9 cellular contexts compared by ENCODE assay signal in genomic region chr12:49825360-49825970, GRCh38. TPM values are rescaled to one million over a fixed set of nuclear protein-coding genes. Genes with fewer than 3 reads are reported as not detected.
DNase-seq lines count a peak whose midpoint lies in the region; ATAC-seq, FAIRE-seq and TF ChIP-seq lines count a peak whose summit lies in the region.
"Had no signal": no experiment of that assay in that cellular context is flagged by ENCODE, and none has a peak within 500 bp of the region (broad histone marks: within the 10 kb centered on the region; RNA-seq: fewer than 3 reads in every experiment).

No MANE protein-coding gene starts in this region.

- H3K9ac ChIP-seq in Karpas-422 (ENCODE audit: low read length) (peak overlapping the region; percentile 17; the same call in 1 of the 2 replicates), GM12878 (ENCODE audit: control insufficient read depth, insufficient read depth, low read length) (no peak overlapping the region), PC-3 (ENCODE audit: low read length) (no peak overlapping the region)

- H3K36me3 ChIP-seq in Karpas-422 (ENCODE audit: insufficient read depth, low read length) (no peaks in the 10 kb centered on the region), GM12878 (ENCODE audit: control insufficient read depth in 2 of 2, insufficient read depth in 2 of 2, low read length in 1 of 2) (no peaks in the 10 kb centered on the region; a peak in 1 of 4 replicates), PC-3 (ENCODE audit: low read depth, low read length) (no peaks in the 10 kb centered on the region)

- H3K4me2 ChIP-seq in Karpas-422 (ENCODE audit: low read depth, low read length, poor library complexity, severe bottlenecking) (peak overlapping the region; percentile 84), GM12878 (ENCODE audit: control insufficient read depth, insufficient read depth) (peak overlapping the region; percentile 66), PC-3 (ENCODE audit: low read length) (no peak overlapping the region)

- peaks cover 27% of the 10 kb centered on the region for H4K20me1 ChIP-seq in Karpas-422 (ENCODE audit: insufficient read depth, low read depth, low read length)
- H4K20me1 ChIP-seq in GM12878 (ENCODE audit: control insufficient read depth, insufficient read depth): 0 out of 2 replicates have a peak, but pooled peaks cover 3% of the 10 kb centered on the region
- H4K20me1 ChIP-seq in PC-3 (ENCODE audit: low read length): no peaks in the 10 kb centered on the region

- no peak for TF ChIP-seq RAD21 in GM12878 (IDR thresholded peaks at IDR 0.05; ENCODE audit: insufficient read depth, low read depth, low read length)

- no peaks in the 10 kb centered on the region for H3K27me3 Mint-ChIP-seq in stimulated activated naive CD8-positive, alpha-beta T cell treated with anti-CD3 and anti-CD28 coated beads, Interleukin-15, amount 100 ng/mL, for 72 hours

- 58% methylated on average over 5 of the region's 5 CpGs for WGBS in GM12878 (ENCODE audit: insufficient coverage, insufficient replicate concordance, low lambda C conversion rate, missing lambda C conversion rate)

- H3K27ac ChIP-seq in Karpas-422 (ENCODE audit: low read length) (0 out of 2 replicates have a peak overlapping the region, but pooled peaks have one; percentile 11), GM12878 (ENCODE audit: control insufficient read depth, insufficient read depth) (no peak overlapping the region), layer of hippocampus (ENCODE audit: low read depth, low read length) (peak overlapping the region; percentile 48), PC-3 (ENCODE audit: low read length) (no peak overlapping the region)

- no peak for TF ChIP-seq CTCF in GM12878 (IDR thresholded peaks at IDR 0.05 in 2 of 3, conservative IDR thresholded peaks at IDR 0.05 in 1 of 3; ENCODE audit: control insufficient read depth in 2 of 3, extremely low read depth in 1 of 3, insufficient read depth in 1 of 3, low read depth in 3 of 3, low read length in 3 of 3)
- no peak for TF ChIP-seq CTCF in PC-3 (conservative IDR thresholded peaks at IDR 0.05; ENCODE audit: low read depth, low read length)

- POLR2A ChIA-PET in GM12878 (lab: Charles Lee): interaction anchor here (0.5 to 1.7 kb wide), 3 partner anchors 13 to 84 kb away, joined by 3 to 5 read pairs (median 5); no protein-coding TSS in a partner anchor
- POLR2A ChIA-PET in PC-3 (lab: Charles Lee; ENCODE audit: unreplicated experiment): no interaction called here

- peaks cover 0 to 5% of the 10 kb centered on the region in 2 donors for H3K36me3 Mint-ChIP-seq in activated naive CD4-positive, alpha-beta T cell treated with anti-CD3 and anti-CD28 coated beads, Interleukin-2, amount 50 U/mL, for 72 hours

- H3K27ac Mint-ChIP-seq in stimulated activated naive CD8-positive, alpha-beta T cell treated with anti-CD3 and anti-CD28 coated beads, Interleukin-15, amount 100 ng/mL, for 72 hours: no peak overlapping the region
- no peak overlapping the region for H3K27ac Mint-ChIP-seq in activated naive CD4-positive, alpha-beta T cell treated with anti-CD3 and anti-CD28 coated beads, Interleukin-2, amount 50 U/mL, for 72 hours
- H3K27ac Mint-ChIP-seq: activated CD4-positive, alpha-beta memory T cell treated with anti-CD3 and anti-CD28 coated beads, Interleukin-2, amount 10 ng/mL, durations not matched to agents 7 days and 5 days had no signal

- intact Hi-C loops in GM12878 (cut with micrococcal nuclease; ENCODE audit: unreplicated experiment) (no loop called here), PC-3 (cut with micrococcal nuclease) (no loop called here)

- H3K4me1 Mint-ChIP-seq in stimulated activated naive CD8-positive, alpha-beta T cell treated with anti-CD3 and anti-CD28 coated beads, Interleukin-15, amount 100 ng/mL, for 72 hours: peaks cover 73% of the 10 kb centered on the region

- no peak overlapping the region for H2AFZ ChIP-seq in Karpas-422 (ENCODE audit: low read length)
- no peak overlapping the region for H2AFZ ChIP-seq in GM12878 (ENCODE audit: control insufficient read depth, low read depth, low read length)
- no peak overlapping the region for H2AFZ ChIP-seq in PC-3 (ENCODE audit: low read length)

- no peaks in the 10 kb centered on the region for H3K9me2 ChIP-seq in Karpas-422 (replicated peaks; ENCODE audit: insufficient read depth, low read length)
- no peaks in the 10 kb centered on the region for H3K9me2 ChIP-seq in PC-3 (replicated peaks; ENCODE audit: low read length)

- no peak for TF ChIP-seq EP300 in GM12878 (IDR thresholded peaks at IDR 0.05; ENCODE audit: borderline replicate concordance in 1 of 2, control insufficient read depth in 1 of 2, low read depth in 2 of 2, low read length in 2 of 2)

- peaks cover 71% of the 10 kb centered on the region for H3K79me2 ChIP-seq in Karpas-422 (ENCODE audit: low read length)
- H3K79me2 ChIP-seq in GM12878 (ENCODE audit: control insufficient read depth, insufficient read depth, low read length): peaks cover 25% of the 10 kb centered on the region
- H3K79me2 ChIP-seq in PC-3 (ENCODE audit: low read length): peaks cover 30% of the 10 kb centered on the region

- peak; percentile 59 for DNase-seq in Karpas-422
- DNase-seq in GM12878 (ENCODE audit: low read depth, low spot score): no peak
- DNase-seq in stromal cell of bone marrow (ENCODE audit: low read depth): peak; percentile 53
- no peak for DNase-seq in stimulated activated naive CD8-positive, alpha-beta T cell treated with anti-CD3 and anti-CD28 coated beads, Interleukin-15, amount 100 ng/mL, for 72 hours
- no peak for DNase-seq in stimulated activated CD4-positive, alpha-beta T cell treated with anti-CD3 and anti-CD28 coated beads, Interleukin-12 subunit alpha, Interleukin-12 subunit beta, amount 100 ng/mL, for 4 hours
- DNase-seq in activated naive CD4-positive, alpha-beta T cell treated with anti-CD3 and anti-CD28 coated beads, Interleukin-2, amount 50 U/mL, for 72 hours (ENCODE audit: low spot score in 2 of 2): no peak
- no peak for DNase-seq in PC-3
- DNase-seq: activated CD4-positive, alpha-beta memory T cell treated with anti-CD3 and anti-CD28 coated beads, Interleukin-2, amount 10 ng/mL, durations not matched to agents 7 days and 5 days had no signal

- no peak for TF ChIP-seq POLR2A in GM12878 (IDR thresholded peaks at IDR 0.05; ENCODE audit: low read depth, low read length)

- H3K9me3 ChIP-seq in Karpas-422 (ENCODE audit: low read length): no peaks in the 10 kb centered on the region
- H3K9me3 ChIP-seq in GM12878 (replicated peaks; ENCODE audit: control insufficient read depth, insufficient read depth, low read length): no peaks in the 10 kb centered on the region
- H3K9me3 ChIP-seq in PC-3 (ENCODE audit: low read length): no peaks in the 10 kb centered on the region

- FAIRE-seq in GM12878 (lab: Jason Lieb, UNC): no peak

- H3K4me1 ChIP-seq in Karpas-422 (ENCODE audit: low read length) (peaks cover 61% of the 10 kb centered on the region), GM12878 (ENCODE audit: control insufficient read depth, insufficient read depth, low read length) (peaks cover 39% of the 10 kb centered on the region), PC-3 (ENCODE audit: insufficient read depth, low read length) (peaks cover 20% of the 10 kb centered on the region)

- BruUV-seq in GM12878 (replicated peaks; lab: Mats Ljungman, UMichigan) (no TSS peak), PC-3 (replicated peaks; lab: Mats Ljungman, UMichigan) (no TSS peak)

- H3K4me3 ChIP-seq in Karpas-422 (ENCODE audit: low read length) (no peak overlapping the region), GM12878 (no peak overlapping the region), PC-3 (ENCODE audit: low read length) (no peak overlapping the region)

- H3K4me3 Mint-ChIP-seq in stimulated activated naive CD8-positive, alpha-beta T cell treated with anti-CD3 and anti-CD28 coated beads, Interleukin-15, amount 100 ng/mL, for 72 hours: no peak overlapping the region
- H3K4me3 Mint-ChIP-seq: activated CD4-positive, alpha-beta memory T cell treated with anti-CD3 and anti-CD28 coated beads, Interleukin-2, amount 10 ng/mL, durations not matched to agents 7 days and 5 days had no signal

- SMC1A ChIA-PET in GM12878 (lab: Charles Lee; ENCODE audit: uncharacterized antibody, unreplicated experiment): interaction anchor here (0.8 to 5.3 kb wide), 4 partner anchors 10 to 1141 kb away, joined by 3 to 32 read pairs (median 5); no protein-coding TSS in a partner anchor

- no peak for ATAC-seq in GM12878
- ATAC-seq in stimulated activated naive CD8-positive, alpha-beta T cell treated with anti-CD3 and anti-CD28 coated beads, Interleukin-15, amount 100 ng/mL, for 72 hours: no peak
- no peak for ATAC-seq in activated naive CD4-positive, alpha-beta T cell treated with anti-CD3 and anti-CD28 coated beads, Interleukin-2, amount 50 U/mL, for 72 hours
- no peak for ATAC-seq in PC-3

- H3K9me3 Mint-ChIP-seq in stimulated activated naive CD8-positive, alpha-beta T cell treated with anti-CD3 and anti-CD28 coated beads, Interleukin-15, amount 100 ng/mL, for 72 hours: no peaks in the 10 kb centered on the region
- no peaks in the 10 kb centered on the region for H3K9me3 Mint-ChIP-seq in activated naive CD4-positive, alpha-beta T cell treated with anti-CD3 and anti-CD28 coated beads, Interleukin-2, amount 50 U/mL, for 72 hours
- H3K9me3 Mint-ChIP-seq: activated CD4-positive, alpha-beta memory T cell treated with anti-CD3 and anti-CD28 coated beads, Interleukin-2, amount 10 ng/mL, durations not matched to agents 7 days and 5 days had no signal

- RAD21 ChIA-PET in GM12878 (lab: Charles Lee; ENCODE audit: unreplicated experiment): no interaction called here

- no peaks in the 10 kb centered on the region for H3K27me3 ChIP-seq in Karpas-422 (ENCODE audit: low read length)
- H3K27me3 ChIP-seq in GM12878 (replicated peaks in 1 of 2; ENCODE audit: control insufficient read depth in 2 of 2, insufficient read depth in 2 of 2, low read length in 1 of 2): no peaks in the 10 kb centered on the region
- no peaks in the 10 kb centered on the region for H3K27me3 ChIP-seq in layer of hippocampus (ENCODE audit: control insufficient read depth, insufficient read depth, low read length)
- no peaks in the 10 kb centered on the region for H3K27me3 ChIP-seq in PC-3 (ENCODE audit: low read length)

- H3F3A ChIP-seq in PC-3 (ENCODE audit: low read length, unreplicated experiment): no peaks in the 10 kb centered on the region

- CTCF ChIA-PET in GM12878 (lab: Yijun Ruan, JAX) (interaction anchor here (0.5 to 7.7 kb wide), 4 partner anchors 14 to 354 kb away, joined by 3 to 61 read pairs (median 12); no protein-coding TSS in a partner anchor), PC-3 (lab: Charles Lee) (no interaction called here)

- in situ Hi-C loops in GM12878 (cut with MboI): no loop called here

RNA-seq across cellular contexts. Expression of gene NCKAP5L, which starts 2.7 kb away (rescaled TPM):
- 17.3 and 25.2 TPM in 2 replicates for total RNA-seq in Karpas-422 (2014; rRNA removed; shearing (Covaris generic); ENCODE audit: low replicate concordance)
- total RNA-seq in GM12878 (2013; cell fraction: nucleolus; rRNA removed): 37.5 and 39.4 TPM in 2 replicates
- total RNA-seq in GM12878 (2014; rRNA removed) (8.2 TPM in 2 replicates), GM12878 (2014; rRNA removed; fragmentation: Illumina TruSeq; extraction: Trizol) (4.3 and 4.4 TPM in 2 replicates), GM12878 (2021) (14.8 and 15.8 TPM in 2 replicates), PC-3 (2014; rRNA removed) (13.3 and 14.2 TPM in 2 replicates)
- polyA plus RNA-seq in GM12878 (2011; ENCODE audit: low read depth): 1.6 TPM
- polyA plus RNA-seq in GM12878 (2011; rRNA removed) (2.1 and 3.1 TPM in 2 replicates), GM12878 (2014; fragmentation: Illumina TruSeq; extraction: Trizol) (1.1 and 3.4 TPM in 2 replicates), GM12878 (2014; fragmentation: Nextera tagmentation; extraction: Ambion mirVana) (under 1 TPM; 0.03 to 0.16 TPM), GM12878 (2014; rRNA removed) (8.1 and 10.7 TPM in 2 replicates), GM12878 (2016; fragmentation: Nextera tagmentation; extraction: Ambion mirVana) (1 to 10 TPM; 4.4 to 5.5 TPM)
- 3.0 and 4.2 TPM in 2 replicates for polyA plus RNA-seq in GM12878 (2011; cell fraction: cytosol; rRNA removed)
- 17.3 and 21.6 TPM in 2 replicates for polyA plus RNA-seq in GM12878 (2011; cell fraction: nucleus; rRNA removed)
- polyA plus RNA-seq in GM12878 (2012): 5.6 and 6.3 TPM in 2 replicates
- 7.7 and 11.0 TPM in 2 replicates for polyA minus RNA-seq in GM12878 (2011; rRNA and poly(A)+ RNA removed)
- 4.1 and 5.1 TPM in 2 replicates for polyA minus RNA-seq in GM12878 (2011; cell fraction: cytosol; rRNA and poly(A)+ RNA removed)
- polyA minus RNA-seq in GM12878 (2011; cell fraction: nucleus; rRNA and poly(A)+ RNA removed): 8.6 and 13.6 TPM in 2 replicates
- 1 to 10 TPM; 5.5 to 7.5 TPM for total RNA-seq in activated naive CD4-positive, alpha-beta T cell treated with anti-CD3 and anti-CD28 coated beads, Interleukin-2, amount 50 U/mL, for 72 hours

RNA-seq across cellular contexts. Expression of gene BCDIN3D, which starts 17.4 kb away (rescaled TPM):
- 5.8 and 10.2 TPM in 2 replicates for total RNA-seq in Karpas-422 (2014; rRNA removed; shearing (Covaris generic); ENCODE audit: low replicate concordance)
- 7.3 and 8.3 TPM in 2 replicates for total RNA-seq in GM12878 (2013; cell fraction: nucleolus; rRNA removed)
- total RNA-seq in GM12878 (2014; rRNA removed) (5.8 and 6.0 TPM in 2 replicates), GM12878 (2014; rRNA removed; fragmentation: Illumina TruSeq; extraction: Trizol) (6.2 and 6.4 TPM in 2 replicates), GM12878 (2021) (5.6 and 7.1 TPM in 2 replicates), PC-3 (2014; rRNA removed) (4.5 and 5.4 TPM in 2 replicates)
- 2.5 TPM for polyA plus RNA-seq in GM12878 (2011; ENCODE audit: low read depth)
- polyA plus RNA-seq in GM12878 (2011; rRNA removed) (3.7 and 4.1 TPM in 2 replicates), GM12878 (2014; fragmentation: Illumina TruSeq; extraction: Trizol) (6.7 and 7.8 TPM in 2 replicates), GM12878 (2014; fragmentation: Nextera tagmentation; extraction: Ambion mirVana) (1 to 10 TPM; 5.5 to 6.3 TPM), GM12878 (2014; rRNA removed) (4.7 and 7.2 TPM in 2 replicates), GM12878 (2016; fragmentation: Nextera tagmentation; extraction: Ambion mirVana) (1 to 10 TPM; 6.5 to 6.8 TPM)
- polyA plus RNA-seq in GM12878 (2011; cell fraction: cytosol; rRNA removed): 3.5 and 4.0 TPM in 2 replicates
- 2.6 and 2.9 TPM in 2 replicates for polyA plus RNA-seq in GM12878 (2011; cell fraction: nucleus; rRNA removed)
- 3.0 and 4.6 TPM in 2 replicates for polyA plus RNA-seq in GM12878 (2012)
- polyA minus RNA-seq in GM12878 (2011; rRNA and poly(A)+ RNA removed): 5.0 and 8.6 TPM in 2 replicates
- 1.8 and 1.9 TPM in 2 replicates for polyA minus RNA-seq in GM12878 (2011; cell fraction: cytosol; rRNA and poly(A)+ RNA removed)
- 3.1 and 6.7 TPM in 2 replicates for polyA minus RNA-seq in GM12878 (2011; cell fraction: nucleus; rRNA and poly(A)+ RNA removed)
- 1 to 10 TPM; 2.5 to 5.4 TPM for total RNA-seq in activated naive CD4-positive, alpha-beta T cell treated with anti-CD3 and anti-CD28 coated beads, Interleukin-2, amount 50 U/mL, for 72 hours

Comparison
In these comparisons a context has a peak if more than half of its experiments do, and no peak if none do; other contexts are left out.
1. DNase-seq: peak in Karpas-422 (single experiment) and stromal cell of bone marrow (single experiment); none in GM12878 (single experiment), stimulated activated naive CD8-positive, alpha-beta T cell treated with anti-CD3 and anti-CD28 coated beads, Interleukin-15, amount 100 ng/mL, for 72 hours (0 of 2), stimulated activated CD4-positive, alpha-beta T cell treated with anti-CD3 and anti-CD28 coated beads, Interleukin-12 subunit alpha, Interleukin-12 subunit beta, amount 100 ng/mL, for 4 hours (single experiment), activated naive CD4-positive, alpha-beta T cell treated with anti-CD3 and anti-CD28 coated beads, Interleukin-2, amount 50 U/mL, for 72 hours (0 of 2) and PC-3 (single experiment).
2. H3K27ac ChIP-seq: peak in Karpas-422 (single experiment) and layer of hippocampus (single experiment); none in GM12878 (single experiment) and PC-3 (single experiment).